In genomic region chr7:141872931-141873330, GRCh38 we compare ENCODE assay signal across 26 cellular contexts.
"Had no signal": no experiment of that assay in that cellular context is flagged by ENCODE, and none has a peak within 500 bp of the region (broad histone marks: within the 10 kb centered on the region; RNA-seq: fewer than 3 reads in every experiment).

No MANE protein-coding gene starts in this region.

- H3K36me3 Mint-ChIP-seq: activated naive CD4-positive, alpha-beta T cell treated with anti-CD3 and anti-CD28 coated beads, Interleukin-2, amount 10 ng/mL, durations not matched to agents 7 days and 5 days; mesothelial cell of epicardium; naive thymus-derived CD8-positive, alpha-beta T cell; type B pancreatic cell had no signal

- DNase-seq: activated CD4-positive, alpha-beta memory T cell treated with anti-CD3 and anti-CD28 coated beads, Interleukin-2, amount 10 ng/mL, durations not matched to agents 7 days and 5 days; activated CD4-positive, alpha-beta T cell treated with anti-CD3 and anti-CD28 coated beads, Interleukin-2, amount 10 ng/mL, durations not matched to agents 24 days and 14 days; activated effector memory CD4-positive, alpha-beta T cell treated with anti-CD3 and anti-CD28 coated beads, Interleukin-2, amount 50 U/mL, for 16 hours; activated naive CD4-positive, alpha-beta T cell treated with anti-CD3 and anti-CD28 coated beads, Interleukin-2, amount 10 ng/mL, durations not matched to agents 7 days and 5 days; amygdala; colonic mucosa; dorsolateral prefrontal cortex; effector memory CD8-positive, alpha-beta T cell; glutamatergic neuron; kidney glomerular epithelial cell; left ventricle myocardium superior; mammary epithelial cell; naive thymus-derived CD8-positive, alpha-beta T cell; retina; sigmoid colon; stimulated activated CD4-positive, alpha-beta T cell treated with anti-CD3 and anti-CD28 coated beads, Interleukin-2, amount 100 ng/mL, for 48 hours; stimulated activated CD8-positive, alpha-beta memory T cell treated with anti-CD3 and anti-CD28 coated beads, Interleukin-4, amount 100 ng/mL, for 48 hours; stimulated activated naive CD4-positive, alpha-beta T cell had no signal

- H3K9me3 Mint-ChIP-seq: activated CD4-positive, alpha-beta memory T cell treated with anti-CD3 and anti-CD28 coated beads, Interleukin-2, amount 10 ng/mL, durations not matched to agents 7 days and 5 days; activated CD4-positive, alpha-beta T cell treated with anti-CD3 and anti-CD28 coated beads, Interleukin-2, amount 10 ng/mL, durations not matched to agents 24 days and 14 days; type B pancreatic cell had no signal

- ATAC-seq: activated CD4-positive, CD25-positive, alpha-beta regulatory T cell treated with anti-CD3 and anti-CD28 coated beads, Interleukin-2, amount 50 U/mL, for 24 hours; effector memory CD8-positive, alpha-beta T cell; esophagus mucosa; left ventricle myocardium superior; naive thymus-derived CD8-positive, alpha-beta T cell had no signal

- H3K4me3 ChIP-seq: colonic mucosa, dorsolateral prefrontal cortex, hepatocyte, sigmoid colon, smooth muscle cell, thoracic aorta had no signal

- H3K4me3 Mint-ChIP-seq: activated CD4-positive, alpha-beta memory T cell treated with anti-CD3 and anti-CD28 coated beads, Interleukin-2, amount 10 ng/mL, durations not matched to agents 7 days and 5 days; activated CD4-positive, alpha-beta T cell treated with anti-CD3 and anti-CD28 coated beads, Interleukin-2, amount 10 ng/mL, durations not matched to agents 24 days and 14 days; activated naive CD4-positive, alpha-beta T cell treated with anti-CD3 and anti-CD28 coated beads, Interleukin-2, amount 10 ng/mL, durations not matched to agents 7 days and 5 days; effector memory CD8-positive, alpha-beta T cell; mesothelial cell of epicardium; naive thymus-derived CD8-positive, alpha-beta T cell; type B pancreatic cell had no signal

- H3K27me3 ChIP-seq: colonic mucosa, dorsolateral prefrontal cortex, hepatocyte, sigmoid colon had no signal

- H3K4me1 Mint-ChIP-seq: activated CD4-positive, alpha-beta memory T cell treated with anti-CD3 and anti-CD28 coated beads, Interleukin-2, amount 10 ng/mL, durations not matched to agents 7 days and 5 days; activated CD4-positive, alpha-beta T cell treated with anti-CD3 and anti-CD28 coated beads, Interleukin-2, amount 10 ng/mL, durations not matched to agents 24 days and 14 days; activated naive CD4-positive, alpha-beta T cell treated with anti-CD3 and anti-CD28 coated beads, Interleukin-2, amount 10 ng/mL, durations not matched to agents 7 days and 5 days; mesothelial cell of epicardium had no signal

- H3K27me3 Mint-ChIP-seq: activated CD4-positive, alpha-beta memory T cell treated with anti-CD3 and anti-CD28 coated beads, Interleukin-2, amount 10 ng/mL, durations not matched to agents 7 days and 5 days; activated CD4-positive, alpha-beta T cell treated with anti-CD3 and anti-CD28 coated beads, Interleukin-2, amount 10 ng/mL, durations not matched to agents 24 days and 14 days; activated naive CD4-positive, alpha-beta T cell treated with anti-CD3 and anti-CD28 coated beads, Interleukin-2, amount 10 ng/mL, durations not matched to agents 7 days and 5 days; effector memory CD8-positive, alpha-beta T cell; naive thymus-derived CD8-positive, alpha-beta T cell; progenitor cell of endocrine pancreas; type B pancreatic cell had no signal

- H3K36me3 ChIP-seq: colonic mucosa, sigmoid colon, thoracic aorta had no signal

- H3K27ac Mint-ChIP-seq: activated CD4-positive, alpha-beta memory T cell treated with anti-CD3 and anti-CD28 coated beads, Interleukin-2, amount 10 ng/mL, durations not matched to agents 7 days and 5 days; activated CD4-positive, alpha-beta T cell treated with anti-CD3 and anti-CD28 coated beads, Interleukin-2, amount 10 ng/mL, durations not matched to agents 24 days and 14 days; activated naive CD4-positive, alpha-beta T cell treated with anti-CD3 and anti-CD28 coated beads, Interleukin-2, amount 10 ng/mL, durations not matched to agents 7 days and 5 days; effector memory CD8-positive, alpha-beta T cell; mesothelial cell of epicardium; naive thymus-derived CD8-positive, alpha-beta T cell; progenitor cell of endocrine pancreas; type B pancreatic cell had no signal
